8 cellular contexts compared by ENCODE assay signal in the genomic region with DNA sequence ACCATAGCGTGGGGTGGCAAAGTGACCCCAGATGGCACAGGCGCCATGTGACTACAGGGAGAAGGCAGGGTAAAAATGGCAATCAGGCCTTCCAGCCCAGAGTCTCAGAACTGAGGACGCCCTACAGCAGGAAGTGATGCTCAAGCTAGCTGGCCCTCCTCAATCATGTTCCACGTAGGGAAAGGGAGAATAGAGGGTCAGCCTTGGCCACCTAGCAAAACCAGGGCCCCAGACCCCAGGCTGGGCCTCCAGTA. TPM values are rescaled to one million over a fixed set of nuclear protein-coding genes. Genes with fewer than 3 reads are reported as not detected.
DNase-seq lines count a peak whose midpoint lies in the region; ATAC-seq, FAIRE-seq and TF ChIP-seq lines count a peak whose summit lies in the region.

No MANE protein-coding gene starts in this region.

- H3K79me2 ChIP-seq in GM12878 (ENCODE audit: control insufficient read depth, insufficient read depth, low read length) (peaks cover 19% of the 10 kb centered on the region), mesendoderm (ENCODE audit: control insufficient read depth, insufficient read depth, low read length) (no peaks in the 10 kb centered on the region)

- H3K4me1 ChIP-seq in heart right ventricle (peaks cover 7 to 90% (median 37%) of the 10 kb centered on the region in 9 donors), GM12878 (ENCODE audit: control insufficient read depth, insufficient read depth, low read length) (peaks cover 26% of the 10 kb centered on the region), mesendoderm (ENCODE audit: control insufficient read depth, low read depth, low read length) (peaks cover 5% of the 10 kb centered on the region)

- intact Hi-C loops in heart right ventricle (cut with DNase I): loop anchor here in 4 of 10 donors (2.0 kb wide), 3 partner anchors 15 to 29 kb away; no protein-coding TSS in a partner anchor
- intact Hi-C loops in left ventricle myocardium superior (cut with micrococcal nuclease): no loop called here
- intact Hi-C loops in GM12878 (cut with micrococcal nuclease; ENCODE audit: unreplicated experiment): loop anchor here (1.0 kb wide), 3 partner anchors 11 to 29 kb away; no protein-coding TSS in a partner anchor

- H3K56ac ChIP-seq in mesendoderm (ENCODE audit: low read length): peak overlapping the region; percentile 93

- H3K4ac ChIP-seq in mesendoderm (ENCODE audit: low read depth, low read length): peak overlapping the region; percentile 25

- in situ Hi-C loops in GM12878 (cut with MboI): no loop called here

- no peak for TF ChIP-seq POLR2A in GM12878 (IDR thresholded peaks at IDR 0.05; ENCODE audit: low read depth, low read length)

- peak overlapping the region; percentile 91 for H2AK5ac ChIP-seq in mesendoderm (ENCODE audit: low read length)

- no peak overlapping the region for H3K23ac ChIP-seq in mesendoderm (ENCODE audit: low read length)

- H3K27me3 ChIP-seq in heart right ventricle (no peaks in the 10 kb centered on the region), GM12878 (replicated peaks in 1 of 2; ENCODE audit: control insufficient read depth in 2 of 2, insufficient read depth in 2 of 2, low read length in 1 of 2) (no peaks in the 10 kb centered on the region), mesendoderm (ENCODE audit: insufficient read depth, low read length, poor library complexity) (no peaks in the 10 kb centered on the region)

- no peak overlapping the region for H3K18ac ChIP-seq in mesendoderm (ENCODE audit: low read length)

- H3K4me2 ChIP-seq in GM12878 (ENCODE audit: control insufficient read depth, insufficient read depth): peak overlapping the region; percentile 94
- peak overlapping the region; percentile 53 for H3K4me2 ChIP-seq in mesendoderm (ENCODE audit: low read length)

- H3K9me3 ChIP-seq in heart right ventricle (no peaks in the 10 kb centered on the region), GM12878 (replicated peaks; ENCODE audit: control insufficient read depth, insufficient read depth, low read length) (no peaks in the 10 kb centered on the region)

- TF ChIP-seq RAD21 in GM12878 (IDR thresholded peaks at IDR 0.05; ENCODE audit: insufficient read depth, low read depth, low read length): no peak

- H2BK120ac ChIP-seq in mesendoderm (ENCODE audit: low read depth, low read length): no peak overlapping the region

- WGBS in heart right ventricle, 2 donors: 36% methylated on average over 4 of the region's 4 CpGs
- WGBS in GM12878 (ENCODE audit: insufficient coverage, insufficient replicate concordance, low lambda C conversion rate, missing lambda C conversion rate): 17% methylated on average over 4 of the region's 4 CpGs
- no CpG with 5 or more reads among the region's 4 CpGs for WGBS in mesendoderm (ENCODE audit: extremely low coverage, insufficient coverage, low lambda C conversion rate)

- peak overlapping the region; percentile 96 for H3K9ac ChIP-seq in GM12878 (ENCODE audit: control insufficient read depth, insufficient read depth, low read length)
- peak overlapping the region; percentile 90 for H3K9ac ChIP-seq in mesendoderm (ENCODE audit: low read length)

- FAIRE-seq in GM12878 (lab: Jason Lieb, UNC): no peak

- peaks cover 8% of the 10 kb centered on the region for H3K79me1 ChIP-seq in mesendoderm (ENCODE audit: low read length)

- SMC1A ChIA-PET in GM12878 (lab: Charles Lee; ENCODE audit: uncharacterized antibody, unreplicated experiment): interaction anchor here (0.7 to 3.6 kb wide), 8 partner anchors 9 to 94 kb away, joined by 3 to 35 read pairs (median 5); a partner anchor contains a TSS

- CTCF ChIA-PET in GM12878 (lab: Yijun Ruan, JAX): interaction anchor here (1.0 to 3.1 kb wide), 10 partner anchors 11 to 93 kb away, joined by 3 to 18 read pairs (median 8); a partner anchor contains a TSS

- H3K36me3 ChIP-seq in heart right ventricle (peaks cover under 1 to 74% (median 33%) of the 10 kb centered on the region in 9 donors), GM12878 (ENCODE audit: control insufficient read depth in 2 of 2, insufficient read depth in 2 of 2, low read length in 1 of 2) (peaks cover 17 to 40% of the 10 kb centered on the region in 2 experiments; a peak in 3 of 4 replicates), mesendoderm (ENCODE audit: control insufficient read depth, insufficient read depth, low read length) (peaks cover 4% of the 10 kb centered on the region)

- no peak for ATAC-seq in heart right ventricle
- no peak for ATAC-seq in left ventricle myocardium superior
- no peak for ATAC-seq in GM12878
- no peak for ATAC-seq in HG03159 (IDR thresholded peaks at IDR 0.05; ENCODE audit: unreplicated experiment)
- ATAC-seq in activated CD4-positive, CD25-positive, alpha-beta regulatory T cell treated with anti-CD3 and anti-CD28 coated beads, Interleukin-2, amount 50 U/mL, for 24 hours: no peak

- no peaks in the 10 kb centered on the region for H4K20me1 ChIP-seq in GM12878 (ENCODE audit: control insufficient read depth, insufficient read depth)

- peak overlapping the region; percentile 56 to 99 (median 78) for H3K4me3 ChIP-seq in heart right ventricle
- peak overlapping the region; percentile 97 for H3K4me3 ChIP-seq in GM12878
- no peak overlapping the region for H3K4me3 ChIP-seq in mesendoderm (ENCODE audit: low read length)

- TF ChIP-seq CTCF in heart right ventricle (IDR thresholded peaks at IDR 0.05) (no peak), GM12878 (IDR thresholded peaks at IDR 0.05 in 2 of 3, conservative IDR thresholded peaks at IDR 0.05 in 1 of 3; ENCODE audit: control insufficient read depth in 2 of 3, extremely low read depth in 1 of 3, insufficient read depth in 1 of 3, low read depth in 3 of 3, low read length in 3 of 3) (no peak)

- RAD21 ChIA-PET in GM12878 (lab: Charles Lee; ENCODE audit: unreplicated experiment): interaction anchor here (0.7 to 4.0 kb wide), 10 partner anchors 11 to 93 kb away, joined by 3 to 28 read pairs (median 7); a partner anchor contains a TSS

- BruUV-seq in GM12878 (replicated peaks; lab: Mats Ljungman, UMichigan): TSS peak; percentile 95

- H2AFZ ChIP-seq in GM12878 (ENCODE audit: control insufficient read depth, low read depth, low read length): peak overlapping the region; percentile 68

- peak overlapping the region; percentile 76 to 98 (median 96) for H3K27ac ChIP-seq in heart right ventricle
- H3K27ac ChIP-seq in GM12878 (ENCODE audit: control insufficient read depth, insufficient read depth): peak overlapping the region; percentile 99
- H3K27ac ChIP-seq in mesendoderm (ENCODE audit: low read depth, low read length): peak overlapping the region; percentile 88

- no peak for DNase-seq in heart right ventricle
- no peak for DNase-seq in left ventricle myocardium superior
- DNase-seq in GM12878 (ENCODE audit: low read depth, low spot score): no peak
- no peak for DNase-seq in mesendoderm
- no peak for DNase-seq in NOMO-1 treated with dmso at 0.1 percent for 144 hours (lab: John Stamatoyannopoulos, UW; ENCODE audit: unreplicated experiment)
- DNase-seq in HuH-7 (ENCODE audit: low spot score): no peak

- H4K5ac ChIP-seq in mesendoderm (ENCODE audit: low read length): peak overlapping the region; percentile 33

- no peak overlapping the region for H2BK15ac ChIP-seq in mesendoderm (replicated peaks; ENCODE audit: low read depth)

- no peak for TF ChIP-seq EP300 in GM12878 (IDR thresholded peaks at IDR 0.05; ENCODE audit: borderline replicate concordance in 1 of 2, control insufficient read depth in 1 of 2, low read depth in 2 of 2, low read length in 2 of 2)

- peak overlapping the region; percentile 39 for H2BK5ac ChIP-seq in mesendoderm (ENCODE audit: low read length)

- H4K8ac ChIP-seq in mesendoderm (ENCODE audit: low read depth, low read length): no peak overlapping the region

- POLR2A ChIA-PET in GM12878 (lab: Charles Lee): interaction anchor here (0.6 to 3.3 kb wide), 12 partner anchors 11 to 169 kb away, joined by 3 to 46 read pairs (median 6); a partner anchor contains a TSS

RNA-seq across cellular contexts. Expression of a gene that starts 1.0 kb away (rescaled TPM):
- total RNA-seq in heart right ventricle (10 to 100 TPM in 6 of 10 donors, 1 to 10 TPM in 4; 7.9 to 21.0 (median 12.3) TPM), left ventricle myocardium superior (13.1 TPM), GM12878 (2014; rRNA removed) (36.7 and 39.5 TPM in 2 replicates), GM12878 (2014; rRNA removed; fragmentation: Illumina TruSeq; extraction: Trizol) (20.8 and 21.1 TPM in 2 replicates), GM12878 (2021) (45.2 and 54.1 TPM in 2 replicates)
- polyA plus RNA-seq in heart right ventricle (10 to 100 TPM; 14.2 to 39.4 TPM), GM12878 (2011; rRNA removed) (13.2 and 25.2 TPM in 2 replicates), GM12878 (2014; fragmentation: Illumina TruSeq; extraction: Trizol) (6.7 and 18.4 TPM in 2 replicates), GM12878 (2014; fragmentation: Nextera tagmentation; extraction: Ambion mirVana) (1 to 10 TPM; 2.0 to 5.9 TPM), GM12878 (2014; rRNA removed) (56.2 and 58.8 TPM in 2 replicates), GM12878 (2016; fragmentation: Nextera tagmentation; extraction: Ambion mirVana) (10 to 100 TPM; 18.4 to 22.0 TPM)
- total RNA-seq in GM12878 (2013; cell fraction: nucleolus; rRNA removed): 70.6 and 80.4 TPM in 2 replicates
- polyA plus RNA-seq in GM12878 (2011; ENCODE audit: low read depth): 8.7 TPM
- polyA plus RNA-seq in GM12878 (2011; cell fraction: cytosol; rRNA removed): 24.9 and 43.8 TPM in 2 replicates
- 169 and 236 TPM in 2 replicates for polyA plus RNA-seq in GM12878 (2011; cell fraction: nucleus; rRNA removed)
- polyA plus RNA-seq in GM12878 (2012): 18.7 and 28.3 TPM in 2 replicates
- polyA minus RNA-seq in GM12878 (2011; rRNA and poly(A)+ RNA removed): 12.1 and 32.2 TPM in 2 replicates
- 11.0 and 14.5 TPM in 2 replicates for polyA minus RNA-seq in GM12878 (2011; cell fraction: cytosol; rRNA and poly(A)+ RNA removed)
- polyA minus RNA-seq in GM12878 (2011; cell fraction: nucleus; rRNA and poly(A)+ RNA removed): 36.4 and 70.8 TPM in 2 replicates
- 11.0 TPM for polyA plus RNA-seq in mesendoderm (2013, experiment 1 of 2)
- polyA plus RNA-seq in mesendoderm (2013, experiment 2 of 2): 12.5 TPM

RNA-seq across cellular contexts. Expression of a gene that starts 15.2 kb away (rescaled TPM):
- total RNA-seq in heart right ventricle (10 to 100 TPM; 11.9 to 21.2 (median 15.6) TPM), left ventricle myocardium superior (18.7 TPM), GM12878 (2014; rRNA removed) (0.11 and 0.73 TPM in 2 replicates), GM12878 (2014; rRNA removed; fragmentation: Illumina TruSeq; extraction: Trizol) (0.18 and 0.23 TPM in 2 replicates), GM12878 (2021) (0.80 and 1.7 TPM in 2 replicates)
- polyA plus RNA-seq in heart right ventricle (10 to 100 TPM in 1 of 2 donors, 1 to 10 TPM in 1; 7.8 to 15.5 TPM), GM12878 (2011; rRNA removed) (0.05 and 0.10 TPM in 2 replicates), GM12878 (2014; fragmentation: Illumina TruSeq; extraction: Trizol) (0.08 and 0.21 TPM in 2 replicates), GM12878 (2014; fragmentation: Nextera tagmentation; extraction: Ambion mirVana) (not detected), GM12878 (2014; rRNA removed) (0.83 and 0.94 TPM in 2 replicates), GM12878 (2016; fragmentation: Nextera tagmentation; extraction: Ambion mirVana) (under 1 TPM in 1 of 2 experiments, not detected in 1; 0.28 TPM)
- 0.93 and 0.94 TPM in 2 replicates for total RNA-seq in GM12878 (2013; cell fraction: nucleolus; rRNA removed)
- polyA plus RNA-seq in GM12878 (2011; ENCODE audit: low read depth): 0.09 TPM
- 0.04 and 0.13 TPM in 2 replicates for polyA plus RNA-seq in GM12878 (2011; cell fraction: cytosol; rRNA removed)
- polyA plus RNA-seq in GM12878 (2011; cell fraction: nucleus; rRNA removed): 1.4 and 2.0 TPM in 2 replicates
- polyA plus RNA-seq in GM12878 (2012): 0.24 and 0.38 TPM in 2 replicates
- 0.26 TPM in 1 of 2 replicates, not detected in the other for polyA minus RNA-seq in GM12878 (2011; rRNA and poly(A)+ RNA removed)
- polyA minus RNA-seq in GM12878 (2011; cell fraction: cytosol; rRNA and poly(A)+ RNA removed): 0.53 TPM in 1 of 2 replicates, not detected in the other
- polyA minus RNA-seq in GM12878 (2011; cell fraction: nucleus; rRNA and poly(A)+ RNA removed): 0.48 and 2.2 TPM in 2 replicates
- polyA plus RNA-seq in mesendoderm (2013, experiment 1 of 2): 27.4 TPM
- 28.5 TPM for polyA plus RNA-seq in mesendoderm (2013, experiment 2 of 2)

RNA-seq across cellular contexts. Expression of a gene that starts 21.9 kb away (rescaled TPM):
- total RNA-seq in heart right ventricle: 10 to 100 TPM; 34.2 to 60.9 (median 44.0) TPM
- polyA plus RNA-seq in heart right ventricle: 10 to 100 TPM; 48.0 to 65.0 TPM
- total RNA-seq in left ventricle myocardium superior: 56.8 TPM
- total RNA-seq in GM12878 (2013; cell fraction: nucleolus; rRNA removed): 113 and 129 TPM in 2 replicates
- 135 and 140 TPM in 2 replicates for total RNA-seq in GM12878 (2014; rRNA removed)
- 50.3 and 54.9 TPM in 2 replicates for total RNA-seq in GM12878 (2014; rRNA removed; fragmentation: Illumina TruSeq; extraction: Trizol)
- 152 and 160 TPM in 2 replicates for total RNA-seq in GM12878 (2021)
- polyA plus RNA-seq in GM12878 (2011; ENCODE audit: low read depth): 47.6 TPM
- 52.4 and 77.2 TPM in 2 replicates for polyA plus RNA-seq in GM12878 (2011; rRNA removed)
- 84.2 and 124 TPM in 2 replicates for polyA plus RNA-seq in GM12878 (2011; cell fraction: cytosol; rRNA removed)
- polyA plus RNA-seq in GM12878 (2011; cell fraction: nucleus; rRNA removed): 373 and 393 TPM in 2 replicates
- 130 and 152 TPM in 2 replicates for polyA plus RNA-seq in GM12878 (2012)
- 44.5 and 90.0 TPM in 2 replicates for polyA plus RNA-seq in GM12878 (2014; fragmentation: Illumina TruSeq; extraction: Trizol)
- 1 to 10 TPM; 1.0 to 1.3 TPM for polyA plus RNA-seq in GM12878 (2014; fragmentation: Nextera tagmentation; extraction: Ambion mirVana)
- polyA plus RNA-seq in GM12878 (2014; rRNA removed): 142 and 155 TPM in 2 replicates
- 10 to 100 TPM; 31.5 to 34.5 TPM for polyA plus RNA-seq in GM12878 (2016; fragmentation: Nextera tagmentation; extraction: Ambion mirVana)
- polyA minus RNA-seq in GM12878 (2011; rRNA and poly(A)+ RNA removed): 105 and 117 TPM in 2 replicates
- 65.8 and 85.8 TPM in 2 replicates for polyA minus RNA-seq in GM12878 (2011; cell fraction: cytosol; rRNA and poly(A)+ RNA removed)
- 76.6 and 99.7 TPM in 2 replicates for polyA minus RNA-seq in GM12878 (2011; cell fraction: nucleus; rRNA and poly(A)+ RNA removed)
- polyA plus RNA-seq in mesendoderm (2013, experiment 1 of 2): 30.4 TPM
- 30.6 TPM for polyA plus RNA-seq in mesendoderm (2013, experiment 2 of 2)
